Comparison of ENCODE assay signal across 8 cellular contexts in genomic region chr3:4980229-4981159, GRCh38. TPM values are rescaled to one million over a fixed set of nuclear protein-coding genes. Genes with fewer than 3 reads are reported as not detected.
A peak's percentile ranks its signal among the peaks of the same experiment; 100 is the strongest.
DNase-seq lines count a peak whose midpoint lies in the region; ATAC-seq and TF ChIP-seq lines count a peak whose summit lies in the region.

No MANE protein-coding gene starts in this region.

- H3K4me3 ChIP-seq in BLaER1 (peak overlapping the region; percentile 74), MM.1S (ENCODE audit: low read length) (peak overlapping the region; percentile 95), left ventricle myocardium inferior (peak overlapping the region; percentile 98), prostate gland (peak overlapping the region; percentile 68 to 69), upper lobe of right lung (peak overlapping the region; percentile 98)

- ATAC-seq in upper lobe of right lung = peak; percentile 42

- H3K9me3 ChIP-seq in BLaER1 (no peaks in the 10 kb centered on the region), MM.1S (replicated peaks; ENCODE audit: insufficient read depth, low read length) (no peaks in the 10 kb centered on the region), left ventricle myocardium inferior (replicated peaks) (no peaks in the 10 kb centered on the region), prostate gland (no peaks in the 10 kb centered on the region), upper lobe of right lung (no peaks in the 10 kb centered on the region)

- H3K4me1 ChIP-seq in BLaER1 (peaks cover 80% of the 10 kb centered on the region), MM.1S (ENCODE audit: low read length) (peaks cover 19% of the 10 kb centered on the region), left ventricle myocardium inferior (peaks cover 76% of the 10 kb centered on the region), prostate gland (replicated peaks) (peaks cover 31% of the 10 kb centered on the region), upper lobe of right lung (peaks cover 50% of the 10 kb centered on the region)

- H3K4me1 Mint-ChIP-seq in T-helper 1 cell treated with Interleukin-12 subunit alpha and Interleukin-12 subunit beta and Interleukin-4 antibody, amounts not matched to agents 30 μg/mL and 1 μg/mL, for 36 hours (ENCODE audit: low read depth) = peaks cover 50% of the 10 kb centered on the region

- peak overlapping the region; percentile 61 for H3K9ac ChIP-seq in BLaER1
- H3K9ac ChIP-seq in MM.1S (ENCODE audit: low read length) = peak overlapping the region; percentile 70

- intact Hi-C loops in left ventricle myocardium inferior (cut with micrococcal nuclease) = loop anchor here (5.0 to 10.0 kb wide), 2 partner anchors 153 to 266 kb away; no protein-coding TSS in a partner anchor
- intact Hi-C loops in prostate gland (cut with DNase I) = loop anchor here (2.0 to 10.0 kb wide), 3 partner anchors 172 to 326 kb away; no protein-coding TSS in a partner anchor
- intact Hi-C loops in upper lobe of right lung (cut with DNase I) = loop anchor here (10.0 kb wide), 1 partner anchor 266 kb away; no protein-coding TSS in a partner anchor

- WGBS in prostate gland = under 1% methylated on average over 32 of the region's 32 CpGs

- H3K27me3 ChIP-seq in BLaER1 (peaks cover 12% of the 10 kb centered on the region; the same call in 1 of the 2 replicates), MM.1S (replicated peaks; ENCODE audit: insufficient read depth, low read length) (no peaks in the 10 kb centered on the region), left ventricle myocardium inferior (ENCODE audit: low read depth) (no peaks in the 10 kb centered on the region), prostate gland (replicated peaks; ENCODE audit: insufficient read depth) (no peaks in the 10 kb centered on the region), upper lobe of right lung (no peaks in the 10 kb centered on the region)

- peak; percentile 46 for TF ChIP-seq POLR2A in prostate gland (IDR thresholded peaks at IDR 0.05)

- H3K79me2 ChIP-seq in MM.1S (ENCODE audit: low read length) = peaks cover 9% of the 10 kb centered on the region; the same call in 1 of the 2 replicates

- peak overlapping the region; percentile 98 for H3K4me3 Mint-ChIP-seq in T-helper 1 cell treated with Interleukin-12 subunit alpha and Interleukin-12 subunit beta and Interleukin-4 antibody, amounts not matched to agents 30 μg/mL and 1 μg/mL, for 36 hours

- H3K27ac Mint-ChIP-seq in T-helper 1 cell treated with Interleukin-12 subunit alpha and Interleukin-12 subunit beta and Interleukin-4 antibody, amounts not matched to agents 30 μg/mL and 1 μg/mL, for 36 hours = peak overlapping the region; percentile 95

- H2AFZ ChIP-seq in MM.1S (ENCODE audit: low read length) = peak overlapping the region; percentile 85

- TF ChIP-seq CTCF in GM20000 (IDR thresholded peaks at IDR 0.05; ENCODE audit: extremely low read depth, missing control alignments) = peak; percentile 85
- peak; percentile 94 for TF ChIP-seq CTCF in MM.1S (IDR thresholded peaks at IDR 0.05; ENCODE audit: low read length)
- TF ChIP-seq CTCF in left ventricle myocardium inferior (IDR thresholded peaks at IDR 0.05; ENCODE audit: borderline replicate concordance) = peak; percentile 99
- TF ChIP-seq CTCF in prostate gland (IDR thresholded peaks at IDR 0.05) = peak; percentile 95 to 99 (median 98)
- peak; percentile 97 for TF ChIP-seq CTCF in upper lobe of right lung (IDR thresholded peaks at IDR 0.05)

- H3K27me3 Mint-ChIP-seq in T-helper 1 cell treated with Interleukin-12 subunit alpha and Interleukin-12 subunit beta and Interleukin-4 antibody, amounts not matched to agents 30 μg/mL and 1 μg/mL, for 36 hours (ENCODE audit: low read depth) = no peaks in the 10 kb centered on the region

- H4K20me1 ChIP-seq in BLaER1 = peaks cover 55% of the 10 kb centered on the region
- H4K20me1 ChIP-seq in MM.1S (ENCODE audit: insufficient read depth, low read length) = no peaks in the 10 kb centered on the region

- H3K27ac ChIP-seq in BLaER1 (no peak overlapping the region), MM.1S (ENCODE audit: low read length) (peak overlapping the region; percentile 61; the same call in 1 of the 2 replicates), left ventricle myocardium inferior (replicated peaks) (peak overlapping the region; percentile 100), prostate gland (peak overlapping the region; percentile 98), upper lobe of right lung (peak overlapping the region; percentile 100)

- no peaks in the 10 kb centered on the region for H3K9me2 ChIP-seq in MM.1S (replicated peaks; ENCODE audit: insufficient read depth, low read length)

- peaks cover 48% of the 10 kb centered on the region for H3F3A ChIP-seq in MM.1S (ENCODE audit: insufficient read depth, low read length)

- H3K36me3 ChIP-seq in BLaER1 (peaks cover 6% of the 10 kb centered on the region; the same call in 1 of the 2 replicates), MM.1S (replicated peaks; ENCODE audit: insufficient read depth, low read length) (no peaks in the 10 kb centered on the region; the same call in 1 of the 2 replicates), left ventricle myocardium inferior (peaks cover 23% of the 10 kb centered on the region), prostate gland (no peaks in the 10 kb centered on the region), upper lobe of right lung (peaks cover 37% of the 10 kb centered on the region)

- H3K36me3 Mint-ChIP-seq in T-helper 1 cell treated with Interleukin-12 subunit alpha and Interleukin-12 subunit beta and Interleukin-4 antibody, amounts not matched to agents 30 μg/mL and 1 μg/mL, for 36 hours (ENCODE audit: low read depth) = peaks cover 57% of the 10 kb centered on the region

- H3K4me2 ChIP-seq in BLaER1 = peak overlapping the region; percentile 97
- H3K4me2 ChIP-seq in MM.1S (ENCODE audit: low read depth, low read length) = peak overlapping the region; percentile 99

- H3K9me3 Mint-ChIP-seq in T-helper 1 cell treated with Interleukin-12 subunit alpha and Interleukin-12 subunit beta and Interleukin-4 antibody, amounts not matched to agents 30 μg/mL and 1 μg/mL, for 36 hours = no peaks in the 10 kb centered on the region

- DNase-seq in GM20000 (ENCODE audit: low spot score) (peak; percentile 72), MM.1S (peak; percentile 79), amniotic stem cell (lab: John Stamatoyannopoulos, UW) (peak; percentile 87), left ventricle myocardium inferior (peak; percentile 92), prostate gland (ENCODE audit: low spot score) (peak; percentile 92), upper lobe of right lung (peak; percentile 94)

RNA-seq across cellular contexts. Expression of gene BHLHE40, which starts 1.3 kb away (rescaled TPM):
- total RNA-seq in left ventricle myocardium inferior = 33.9 TPM
- 10 to 100 TPM; 32.3 to 52.0 TPM for total RNA-seq in prostate gland
- 97.1 TPM for total RNA-seq in upper lobe of right lung
